ENCODE assay signal across 1 cellular context in the genomic region with DNA sequence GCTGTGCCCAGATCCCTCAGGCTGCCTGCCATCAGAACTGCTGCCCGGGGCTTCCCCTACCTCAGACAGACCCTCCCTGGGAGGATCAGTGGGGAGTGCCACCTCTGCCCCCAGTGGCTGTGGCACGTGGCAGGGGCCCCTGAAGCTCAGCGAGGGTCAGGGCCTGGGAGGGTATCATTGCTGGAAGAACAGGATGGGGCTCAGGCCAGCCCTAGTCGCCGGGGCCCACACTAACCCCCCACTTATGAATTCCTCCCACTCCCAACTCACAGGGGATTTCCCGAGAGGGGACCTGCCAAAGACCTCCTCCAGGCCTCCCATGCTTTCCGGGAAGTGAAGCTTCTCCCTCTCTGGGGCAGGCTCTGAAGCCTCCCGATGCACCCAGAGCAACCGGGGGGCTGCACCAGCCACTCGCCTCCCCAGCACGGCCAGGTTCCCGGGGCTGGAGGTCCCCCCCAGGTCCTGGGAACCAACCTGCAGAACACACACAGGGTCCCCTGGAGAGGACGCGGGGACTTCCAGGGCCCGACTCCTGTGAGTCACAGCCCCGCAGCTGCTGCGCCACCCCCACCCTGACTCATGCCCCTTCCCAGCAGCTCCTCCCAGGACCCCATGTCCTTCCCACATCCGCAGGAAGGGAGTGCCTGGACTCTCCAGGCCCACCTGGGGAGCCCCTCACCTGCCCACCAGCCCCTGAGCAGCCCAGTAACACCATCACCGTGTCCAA.
TF ChIP-seq lines count a peak whose summit lies in the region.

No MANE protein-coding gene starts in this region.

TF ChIP-seq in GM12878, 131 proteins besides CTCF, POLR2A, EP300 and RAD21 (continued from another document and continues in another):
- TF ChIP-seq, protein P1, sequence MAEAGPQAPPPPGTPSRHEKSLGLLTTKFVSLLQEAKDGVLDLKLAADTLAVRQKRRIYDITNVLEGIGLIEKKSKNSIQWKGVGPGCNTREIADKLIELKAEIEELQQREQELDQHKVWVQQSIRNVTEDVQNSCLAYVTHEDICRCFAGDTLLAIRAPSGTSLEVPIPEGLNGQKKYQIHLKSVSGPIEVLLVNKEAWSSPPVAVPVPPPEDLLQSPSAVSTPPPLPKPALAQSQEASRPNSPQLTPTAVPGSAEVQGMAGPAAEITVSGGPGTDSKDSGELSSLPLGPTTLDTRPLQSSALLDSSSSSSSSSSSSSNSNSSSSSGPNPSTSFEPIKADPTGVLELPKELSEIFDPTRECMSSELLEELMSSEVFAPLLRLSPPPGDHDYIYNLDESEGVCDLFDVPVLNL (IDR thresholded peaks at IDR 0.05; ENCODE audit: low read depth, low read length), result no peak
- TF ChIP-seq, protein P2, sequence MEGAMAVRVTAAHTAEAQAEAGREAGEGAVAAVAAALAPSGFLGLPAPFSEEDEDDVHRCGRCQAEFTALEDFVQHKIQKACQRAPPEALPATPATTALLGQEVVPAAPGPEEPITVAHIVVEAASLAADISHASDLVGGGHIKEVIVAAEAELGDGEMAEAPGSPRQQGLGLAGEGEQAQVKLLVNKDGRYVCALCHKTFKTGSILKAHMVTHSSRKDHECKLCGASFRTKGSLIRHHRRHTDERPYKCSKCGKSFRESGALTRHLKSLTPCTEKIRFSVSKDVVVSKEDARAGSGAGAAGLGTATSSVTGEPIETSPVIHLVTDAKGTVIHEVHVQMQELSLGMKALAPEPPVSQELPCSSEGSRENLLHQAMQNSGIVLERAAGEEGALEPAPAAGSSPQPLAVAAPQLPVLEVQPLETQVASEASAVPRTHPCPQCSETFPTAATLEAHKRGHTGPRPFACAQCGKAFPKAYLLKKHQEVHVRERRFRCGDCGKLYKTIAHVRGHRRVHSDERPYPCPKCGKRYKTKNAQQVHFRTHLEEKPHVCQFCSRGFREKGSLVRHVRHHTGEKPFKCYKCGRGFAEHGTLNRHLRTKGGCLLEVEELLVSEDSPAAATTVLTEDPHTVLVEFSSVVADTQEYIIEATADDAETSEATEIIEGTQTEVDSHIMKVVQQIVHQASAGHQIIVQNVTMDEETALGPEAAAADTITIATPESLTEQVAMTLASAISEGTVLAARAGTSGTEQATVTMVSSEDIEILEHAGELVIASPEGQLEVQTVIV (IDR thresholded peaks at IDR 0.05; ENCODE audit: borderline replicate concordance, partially characterized antibody), result no peak
- TF ChIP-seq, protein P3, sequence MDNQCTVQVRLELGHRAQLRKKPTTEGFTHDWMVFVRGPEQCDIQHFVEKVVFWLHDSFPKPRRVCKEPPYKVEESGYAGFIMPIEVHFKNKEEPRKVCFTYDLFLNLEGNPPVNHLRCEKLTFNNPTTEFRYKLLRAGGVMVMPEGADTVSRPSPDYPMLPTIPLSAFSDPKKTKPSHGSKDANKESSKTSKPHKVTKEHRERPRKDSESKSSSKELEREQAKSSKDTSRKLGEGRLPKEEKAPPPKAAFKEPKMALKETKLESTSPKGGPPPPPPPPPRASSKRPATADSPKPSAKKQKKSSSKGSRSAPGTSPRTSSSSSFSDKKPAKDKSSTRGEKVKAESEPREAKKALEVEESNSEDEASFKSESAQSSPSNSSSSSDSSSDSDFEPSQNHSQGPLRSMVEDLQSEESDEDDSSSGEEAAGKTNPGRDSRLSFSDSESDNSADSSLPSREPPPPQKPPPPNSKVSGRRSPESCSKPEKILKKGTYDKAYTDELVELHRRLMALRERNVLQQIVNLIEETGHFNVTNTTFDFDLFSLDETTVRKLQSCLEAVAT (IDR thresholded peaks at IDR 0.05), result no peak
- TF ChIP-seq RFX5 (IDR thresholded peaks at IDR 0.05; ENCODE audit: low read depth, low read length) (no peak), FOXM1 (IDR thresholded peaks at IDR 0.05; ENCODE audit: low read depth, low read length) (peak; percentile 22; the same call in 1 of the 2 replicates), FOS (IDR thresholded peaks at IDR 0.05; ENCODE audit: borderline replicate concordance, extremely low read depth, insufficient read length) (no peak), TCF12 (IDR thresholded peaks at IDR 0.05; ENCODE audit: low read depth, low read length) (peak; percentile 94), WRNIP1 (IDR thresholded peaks at IDR 0.05; ENCODE audit: borderline replicate concordance, low read depth, low read length) (no peak), BCL11A (IDR thresholded peaks at IDR 0.05; ENCODE audit: low read depth, low read length) (no peak), JUNB (IDR thresholded peaks at IDR 0.05) (peak; percentile 39; the same call in 1 of the 2 replicates), IKZF2 (IDR thresholded peaks at IDR 0.05) (peak; percentile 76 to 84; a peak in 3 of 4 replicates), ZZZ3 (IDR thresholded peaks at IDR 0.05; ENCODE audit: control insufficient read depth, insufficient read length, low read depth) (no peak)
- TF ChIP-seq, protein P4, sequence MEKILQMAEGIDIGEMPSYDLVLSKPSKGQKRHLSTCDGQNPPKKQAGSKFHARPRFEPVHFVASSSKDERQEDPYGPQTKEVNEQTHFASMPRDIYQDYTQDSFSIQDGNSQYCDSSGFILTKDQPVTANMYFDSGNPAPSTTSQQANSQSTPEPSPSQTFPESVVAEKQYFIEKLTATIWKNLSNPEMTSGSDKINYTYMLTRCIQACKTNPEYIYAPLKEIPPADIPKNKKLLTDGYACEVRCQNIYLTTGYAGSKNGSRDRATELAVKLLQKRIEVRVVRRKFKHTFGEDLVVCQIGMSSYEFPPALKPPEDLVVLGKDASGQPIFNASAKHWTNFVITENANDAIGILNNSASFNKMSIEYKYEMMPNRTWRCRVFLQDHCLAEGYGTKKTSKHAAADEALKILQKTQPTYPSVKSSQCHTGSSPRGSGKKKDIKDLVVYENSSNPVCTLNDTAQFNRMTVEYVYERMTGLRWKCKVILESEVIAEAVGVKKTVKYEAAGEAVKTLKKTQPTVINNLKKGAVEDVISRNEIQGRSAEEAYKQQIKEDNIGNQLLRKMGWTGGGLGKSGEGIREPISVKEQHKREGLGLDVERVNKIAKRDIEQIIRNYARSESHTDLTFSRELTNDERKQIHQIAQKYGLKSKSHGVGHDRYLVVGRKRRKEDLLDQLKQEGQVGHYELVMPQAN (conservative IDR thresholded peaks at IDR 0.05), result no peak
- TF ChIP-seq, protein P5, sequence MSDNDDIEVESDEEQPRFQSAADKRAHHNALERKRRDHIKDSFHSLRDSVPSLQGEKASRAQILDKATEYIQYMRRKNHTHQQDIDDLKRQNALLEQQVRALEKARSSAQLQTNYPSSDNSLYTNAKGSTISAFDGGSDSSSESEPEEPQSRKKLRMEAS (IDR thresholded peaks at IDR 0.05; ENCODE audit: low read depth, low read length), result no peak
- TF ChIP-seq, protein P6, sequence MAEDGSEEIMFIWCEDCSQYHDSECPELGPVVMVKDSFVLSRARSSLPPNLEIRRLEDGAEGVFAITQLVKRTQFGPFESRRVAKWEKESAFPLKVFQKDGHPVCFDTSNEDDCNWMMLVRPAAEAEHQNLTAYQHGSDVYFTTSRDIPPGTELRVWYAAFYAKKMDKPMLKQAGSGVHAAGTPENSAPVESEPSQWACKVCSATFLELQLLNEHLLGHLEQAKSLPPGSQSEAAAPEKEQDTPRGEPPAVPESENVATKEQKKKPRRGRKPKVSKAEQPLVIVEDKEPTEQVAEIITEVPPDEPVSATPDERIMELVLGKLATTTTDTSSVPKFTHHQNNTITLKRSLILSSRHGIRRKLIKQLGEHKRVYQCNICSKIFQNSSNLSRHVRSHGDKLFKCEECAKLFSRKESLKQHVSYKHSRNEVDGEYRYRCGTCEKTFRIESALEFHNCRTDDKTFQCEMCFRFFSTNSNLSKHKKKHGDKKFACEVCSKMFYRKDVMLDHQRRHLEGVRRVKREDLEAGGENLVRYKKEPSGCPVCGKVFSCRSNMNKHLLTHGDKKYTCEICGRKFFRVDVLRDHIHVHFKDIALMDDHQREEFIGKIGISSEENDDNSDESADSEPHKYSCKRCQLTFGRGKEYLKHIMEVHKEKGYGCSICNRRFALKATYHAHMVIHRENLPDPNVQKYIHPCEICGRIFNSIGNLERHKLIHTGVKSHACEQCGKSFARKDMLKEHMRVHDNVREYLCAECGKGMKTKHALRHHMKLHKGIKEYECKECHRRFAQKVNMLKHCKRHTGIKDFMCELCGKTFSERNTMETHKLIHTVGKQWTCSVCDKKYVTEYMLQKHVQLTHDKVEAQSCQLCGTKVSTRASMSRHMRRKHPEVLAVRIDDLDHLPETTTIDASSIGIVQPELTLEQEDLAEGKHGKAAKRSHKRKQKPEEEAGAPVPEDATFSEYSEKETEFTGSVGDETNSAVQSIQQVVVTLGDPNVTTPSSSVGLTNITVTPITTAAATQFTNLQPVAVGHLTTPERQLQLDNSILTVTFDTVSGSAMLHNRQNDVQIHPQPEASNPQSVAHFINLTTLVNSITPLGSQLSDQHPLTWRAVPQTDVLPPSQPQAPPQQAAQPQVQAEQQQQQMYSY (CRISPR knock-in tag; IDR thresholded peaks at IDR 0.05), result no peak
- TF ChIP-seq, protein P7, sequence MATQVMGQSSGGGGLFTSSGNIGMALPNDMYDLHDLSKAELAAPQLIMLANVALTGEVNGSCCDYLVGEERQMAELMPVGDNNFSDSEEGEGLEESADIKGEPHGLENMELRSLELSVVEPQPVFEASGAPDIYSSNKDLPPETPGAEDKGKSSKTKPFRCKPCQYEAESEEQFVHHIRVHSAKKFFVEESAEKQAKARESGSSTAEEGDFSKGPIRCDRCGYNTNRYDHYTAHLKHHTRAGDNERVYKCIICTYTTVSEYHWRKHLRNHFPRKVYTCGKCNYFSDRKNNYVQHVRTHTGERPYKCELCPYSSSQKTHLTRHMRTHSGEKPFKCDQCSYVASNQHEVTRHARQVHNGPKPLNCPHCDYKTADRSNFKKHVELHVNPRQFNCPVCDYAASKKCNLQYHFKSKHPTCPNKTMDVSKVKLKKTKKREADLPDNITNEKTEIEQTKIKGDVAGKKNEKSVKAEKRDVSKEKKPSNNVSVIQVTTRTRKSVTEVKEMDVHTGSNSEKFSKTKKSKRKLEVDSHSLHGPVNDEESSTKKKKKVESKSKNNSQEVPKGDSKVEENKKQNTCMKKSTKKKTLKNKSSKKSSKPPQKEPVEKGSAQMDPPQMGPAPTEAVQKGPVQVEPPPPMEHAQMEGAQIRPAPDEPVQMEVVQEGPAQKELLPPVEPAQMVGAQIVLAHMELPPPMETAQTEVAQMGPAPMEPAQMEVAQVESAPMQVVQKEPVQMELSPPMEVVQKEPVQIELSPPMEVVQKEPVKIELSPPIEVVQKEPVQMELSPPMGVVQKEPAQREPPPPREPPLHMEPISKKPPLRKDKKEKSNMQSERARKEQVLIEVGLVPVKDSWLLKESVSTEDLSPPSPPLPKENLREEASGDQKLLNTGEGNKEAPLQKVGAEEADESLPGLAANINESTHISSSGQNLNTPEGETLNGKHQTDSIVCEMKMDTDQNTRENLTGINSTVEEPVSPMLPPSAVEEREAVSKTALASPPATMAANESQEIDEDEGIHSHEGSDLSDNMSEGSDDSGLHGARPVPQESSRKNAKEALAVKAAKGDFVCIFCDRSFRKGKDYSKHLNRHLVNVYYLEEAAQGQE (IDR thresholded peaks at IDR 0.05; ENCODE audit: low read depth, low read length), result no peak
- TF ChIP-seq, protein P8, sequence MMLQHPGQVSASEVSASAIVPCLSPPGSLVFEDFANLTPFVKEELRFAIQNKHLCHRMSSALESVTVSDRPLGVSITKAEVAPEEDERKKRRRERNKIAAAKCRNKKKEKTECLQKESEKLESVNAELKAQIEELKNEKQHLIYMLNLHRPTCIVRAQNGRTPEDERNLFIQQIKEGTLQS (IDR thresholded peaks at IDR 0.05; ENCODE audit: borderline replicate concordance, extremely low read depth, low read depth, low read length), result no peak
- TF ChIP-seq, protein P9, sequence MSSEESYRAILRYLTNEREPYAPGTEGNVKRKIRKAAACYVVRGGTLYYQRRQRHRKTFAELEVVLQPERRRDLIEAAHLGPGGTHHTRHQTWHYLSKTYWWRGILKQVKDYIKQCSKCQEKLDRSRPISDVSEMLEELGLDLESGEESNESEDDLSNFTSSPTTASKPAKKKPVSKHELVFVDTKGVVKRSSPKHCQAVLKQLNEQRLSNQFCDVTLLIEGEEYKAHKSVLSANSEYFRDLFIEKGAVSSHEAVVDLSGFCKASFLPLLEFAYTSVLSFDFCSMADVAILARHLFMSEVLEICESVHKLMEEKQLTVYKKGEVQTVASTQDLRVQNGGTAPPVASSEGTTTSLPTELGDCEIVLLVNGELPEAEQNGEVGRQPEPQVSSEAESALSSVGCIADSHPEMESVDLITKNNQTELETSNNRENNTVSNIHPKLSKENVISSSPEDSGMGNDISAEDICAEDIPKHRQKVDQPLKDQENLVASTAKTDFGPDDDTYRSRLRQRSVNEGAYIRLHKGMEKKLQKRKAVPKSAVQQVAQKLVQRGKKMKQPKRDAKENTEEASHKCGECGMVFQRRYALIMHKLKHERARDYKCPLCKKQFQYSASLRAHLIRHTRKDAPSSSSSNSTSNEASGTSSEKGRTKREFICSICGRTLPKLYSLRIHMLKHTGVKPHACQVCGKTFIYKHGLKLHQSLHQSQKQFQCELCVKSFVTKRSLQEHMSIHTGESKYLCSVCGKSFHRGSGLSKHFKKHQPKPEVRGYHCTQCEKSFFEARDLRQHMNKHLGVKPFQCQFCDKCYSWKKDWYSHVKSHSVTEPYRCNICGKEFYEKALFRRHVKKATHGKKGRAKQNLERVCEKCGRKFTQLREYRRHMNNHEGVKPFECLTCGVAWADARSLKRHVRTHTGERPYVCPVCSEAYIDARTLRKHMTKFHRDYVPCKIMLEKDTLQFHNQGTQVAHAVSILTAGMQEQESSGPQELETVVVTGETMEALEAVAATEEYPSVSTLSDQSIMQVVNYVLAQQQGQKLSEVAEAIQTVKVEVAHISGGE (CRISPR knock-in tag; IDR thresholded peaks at IDR 0.05), result no peak
- TF ChIP-seq, protein P10, sequence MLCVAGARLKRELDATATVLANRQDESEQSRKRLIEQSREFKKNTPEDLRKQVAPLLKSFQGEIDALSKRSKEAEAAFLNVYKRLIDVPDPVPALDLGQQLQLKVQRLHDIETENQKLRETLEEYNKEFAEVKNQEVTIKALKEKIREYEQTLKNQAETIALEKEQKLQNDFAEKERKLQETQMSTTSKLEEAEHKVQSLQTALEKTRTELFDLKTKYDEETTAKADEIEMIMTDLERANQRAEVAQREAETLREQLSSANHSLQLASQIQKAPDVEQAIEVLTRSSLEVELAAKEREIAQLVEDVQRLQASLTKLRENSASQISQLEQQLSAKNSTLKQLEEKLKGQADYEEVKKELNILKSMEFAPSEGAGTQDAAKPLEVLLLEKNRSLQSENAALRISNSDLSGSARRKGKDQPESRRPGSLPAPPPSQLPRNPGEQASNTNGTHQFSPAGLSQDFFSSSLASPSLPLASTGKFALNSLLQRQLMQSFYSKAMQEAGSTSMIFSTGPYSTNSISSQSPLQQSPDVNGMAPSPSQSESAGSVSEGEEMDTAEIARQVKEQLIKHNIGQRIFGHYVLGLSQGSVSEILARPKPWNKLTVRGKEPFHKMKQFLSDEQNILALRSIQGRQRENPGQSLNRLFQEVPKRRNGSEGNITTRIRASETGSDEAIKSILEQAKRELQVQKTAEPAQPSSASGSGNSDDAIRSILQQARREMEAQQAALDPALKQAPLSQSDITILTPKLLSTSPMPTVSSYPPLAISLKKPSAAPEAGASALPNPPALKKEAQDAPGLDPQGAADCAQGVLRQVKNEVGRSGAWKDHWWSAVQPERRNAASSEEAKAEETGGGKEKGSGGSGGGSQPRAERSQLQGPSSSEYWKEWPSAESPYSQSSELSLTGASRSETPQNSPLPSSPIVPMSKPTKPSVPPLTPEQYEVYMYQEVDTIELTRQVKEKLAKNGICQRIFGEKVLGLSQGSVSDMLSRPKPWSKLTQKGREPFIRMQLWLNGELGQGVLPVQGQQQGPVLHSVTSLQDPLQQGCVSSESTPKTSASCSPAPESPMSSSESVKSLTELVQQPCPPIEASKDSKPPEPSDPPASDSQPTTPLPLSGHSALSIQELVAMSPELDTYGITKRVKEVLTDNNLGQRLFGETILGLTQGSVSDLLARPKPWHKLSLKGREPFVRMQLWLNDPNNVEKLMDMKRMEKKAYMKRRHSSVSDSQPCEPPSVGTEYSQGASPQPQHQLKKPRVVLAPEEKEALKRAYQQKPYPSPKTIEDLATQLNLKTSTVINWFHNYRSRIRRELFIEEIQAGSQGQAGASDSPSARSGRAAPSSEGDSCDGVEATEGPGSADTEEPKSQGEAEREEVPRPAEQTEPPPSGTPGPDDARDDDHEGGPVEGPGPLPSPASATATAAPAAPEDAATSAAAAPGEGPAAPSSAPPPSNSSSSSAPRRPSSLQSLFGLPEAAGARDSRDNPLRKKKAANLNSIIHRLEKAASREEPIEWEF (IDR thresholded peaks at IDR 0.05; ENCODE audit: insufficient replicate concordance, low read depth, low read length), result no peak
